ENCODE assay signal across 21 cellular contexts in the genomic region with DNA sequence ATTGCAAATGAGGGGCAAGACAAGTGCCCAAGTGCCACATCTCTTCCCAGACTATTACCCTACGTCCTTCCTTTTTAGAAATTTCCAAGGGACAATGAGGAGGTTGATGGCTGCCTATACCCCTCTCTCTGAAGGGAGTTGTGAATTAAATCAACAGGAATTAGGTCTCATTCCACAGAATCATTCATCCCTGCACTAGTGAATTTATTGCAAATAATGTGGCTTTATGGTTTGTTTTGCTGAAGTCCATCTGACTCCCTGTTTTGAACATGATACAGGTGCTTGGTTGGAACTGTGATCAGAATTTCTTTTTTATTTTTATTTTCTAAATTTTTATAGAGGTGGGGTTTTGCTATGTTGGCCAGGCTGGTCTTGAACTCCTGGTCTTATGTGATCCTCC. TPM values are rescaled to one million over a fixed set of nuclear protein-coding genes. Genes with fewer than 3 reads are reported as not detected.
A peak's percentile ranks its signal among the peaks of the same experiment; 100 is the strongest.
DNase-seq lines count a peak whose midpoint lies in the region; ATAC-seq and TF ChIP-seq lines count a peak whose summit lies in the region.
"Had no signal": no experiment of that assay in that cellular context is flagged by ENCODE, and none has a peak within 500 bp of the region (broad histone marks: within the 10 kb centered on the region; RNA-seq: fewer than 3 reads in every experiment).

No MANE protein-coding gene starts in this region.

- H3K36me3 Mint-ChIP-seq in osteocyte (ENCODE audit: unreplicated experiment) (no peaks in the 10 kb centered on the region), WTC11 (no peaks in the 10 kb centered on the region)
- H3K36me3 Mint-ChIP-seq: activated naive CD8-positive, alpha-beta T cell treated with anti-CD3 and anti-CD28 coated beads, Interleukin-2, amount 10 ng/mL, durations not matched to agents 7 days and 5 days had no signal

- no peak for TF ChIP-seq POLR2A in GM18505 (IDR thresholded peaks at IDR 0.05; ENCODE audit: borderline replicate concordance, extremely low read depth, insufficient read depth, insufficient read length)

- H3K4me1 Mint-ChIP-seq in osteocyte (ENCODE audit: unreplicated experiment) (peaks cover 31% of the 10 kb centered on the region), WTC11 (peaks cover 16% of the 10 kb centered on the region)

- H3K9me3 ChIP-seq in right cardiac atrium (ENCODE audit: control insufficient read depth, low read length) = no peaks in the 10 kb centered on the region
- H3K9me3 ChIP-seq in effector memory CD4-positive, alpha-beta T cell (ENCODE audit: control insufficient read depth, low read length) = no peaks in the 10 kb centered on the region
- H3K9me3 ChIP-seq: BLaER1, HAP-1 had no signal

- peak overlapping the region; percentile 38 for H3K27ac Mint-ChIP-seq in osteocyte (ENCODE audit: unreplicated experiment)
- H3K27ac Mint-ChIP-seq in WTC11 = no peak overlapping the region
- H3K27ac Mint-ChIP-seq: activated naive CD8-positive, alpha-beta T cell treated with anti-CD3 and anti-CD28 coated beads, Interleukin-2, amount 10 ng/mL, durations not matched to agents 7 days and 5 days had no signal

- H3K4me3 ChIP-seq in right cardiac atrium (ENCODE audit: low read length) = no peak overlapping the region
- no peak overlapping the region for H3K4me3 ChIP-seq in effector memory CD4-positive, alpha-beta T cell (ENCODE audit: insufficient read depth, low read depth, low read length, poor library complexity, severe bottlenecking)
- H3K4me3 ChIP-seq: BLaER1, HAP-1 had no signal

- no peaks in the 10 kb centered on the region for H3K36me3 ChIP-seq in effector memory CD4-positive, alpha-beta T cell (ENCODE audit: control insufficient read depth, insufficient read depth, low read length)
- H3K36me3 ChIP-seq: BLaER1, HAP-1 had no signal

- H3K27me3 ChIP-seq in right cardiac atrium (ENCODE audit: control insufficient read depth, insufficient read depth) = no peaks in the 10 kb centered on the region
- no peaks in the 10 kb centered on the region for H3K27me3 ChIP-seq in effector memory CD4-positive, alpha-beta T cell (replicated peaks; ENCODE audit: control insufficient read depth, insufficient read depth, low read length, poor library complexity, severe bottlenecking)
- H3K27me3 ChIP-seq: BLaER1 had no signal

- H3K4me3 Mint-ChIP-seq in osteocyte (ENCODE audit: unreplicated experiment) = no peak overlapping the region
- H3K4me3 Mint-ChIP-seq in WTC11 = no peak overlapping the region
- H3K4me3 Mint-ChIP-seq: activated naive CD8-positive, alpha-beta T cell treated with anti-CD3 and anti-CD28 coated beads, Interleukin-2, amount 10 ng/mL, durations not matched to agents 7 days and 5 days; stimulated activated naive CD8-positive, alpha-beta T cell treated with anti-CD3 and anti-CD28 coated beads, Interleukin-15, Interleukin-2, amounts not matched to agents 100 ng/mL and 50 ng/mL, for 24 hours had no signal

- H3K9me3 Mint-ChIP-seq in osteocyte (ENCODE audit: unreplicated experiment) (no peaks in the 10 kb centered on the region), WTC11 (no peaks in the 10 kb centered on the region)
- H3K9me3 Mint-ChIP-seq: activated naive CD8-positive, alpha-beta T cell treated with anti-CD3 and anti-CD28 coated beads, Interleukin-2, amount 10 ng/mL, durations not matched to agents 7 days and 5 days; stimulated activated naive CD8-positive, alpha-beta T cell treated with anti-CD3 and anti-CD28 coated beads, Interleukin-15, Interleukin-2, amounts not matched to agents 100 ng/mL and 50 ng/mL, for 24 hours had no signal

- ATAC-seq in right cardiac atrium (no peak), left cardiac atrium (no peak), GM18505 (IDR thresholded peaks at IDR 0.05; ENCODE audit: unreplicated experiment) (no peak), HG03439 (IDR thresholded peaks at IDR 0.05; ENCODE audit: unreplicated experiment) (no peak), WTC11 (no peak), HG03342 (IDR thresholded peaks at IDR 0.05; ENCODE audit: unreplicated experiment) (no peak)

- intact Hi-C loops in right cardiac atrium (cut with DNase I) (no loop called here), left cardiac atrium (cut with DNase I) (no loop called here)

- POLR2A ChIA-PET in WTC11 (lab: Charles Lee) = interaction anchor here (1.4 kb wide), 1 partner anchor 25 kb away, joined by 3 read pairs; no protein-coding TSS in a partner anchor

- WGBS in right cardiac atrium = 98% methylated on average over 1 of the region's 1 CpG

- no peak for TF ChIP-seq CTCF in osteocyte (IDR thresholded peaks at IDR 0.05)
- no peak for TF ChIP-seq CTCF in WTC11 (IDR thresholded peaks at IDR 0.05)

- CTCF ChIA-PET in WTC11 (lab: Charles Lee) = interaction anchor here (2.3 kb wide), 1 partner anchor 25 kb away, joined by 10 read pairs; no protein-coding TSS in a partner anchor

- H3K4me1 ChIP-seq in right cardiac atrium (ENCODE audit: control insufficient read depth, insufficient read depth, low read length) = peaks cover 3% of the 10 kb centered on the region
- peaks cover 17% of the 10 kb centered on the region for H3K4me1 ChIP-seq in effector memory CD4-positive, alpha-beta T cell (ENCODE audit: control insufficient read depth, insufficient read depth, low read length, poor library complexity, severe bottlenecking)

- peak overlapping the region; percentile 84 for H3K27ac ChIP-seq in right cardiac atrium (ENCODE audit: low read length)
- peak overlapping the region; percentile 87 for H3K27ac ChIP-seq in effector memory CD4-positive, alpha-beta T cell (ENCODE audit: insufficient read depth, low read length, poor library complexity, severe bottlenecking)
- H3K27ac ChIP-seq: BLaER1 had no signal

- H3K27me3 Mint-ChIP-seq in osteocyte (ENCODE audit: unreplicated experiment) (no peaks in the 10 kb centered on the region), WTC11 (ENCODE audit: low read depth) (no peaks in the 10 kb centered on the region)
- H3K27me3 Mint-ChIP-seq: progenitor cell of endocrine pancreas; stimulated activated naive CD8-positive, alpha-beta T cell treated with anti-CD3 and anti-CD28 coated beads, Interleukin-15, Interleukin-2, amounts not matched to agents 100 ng/mL and 50 ng/mL, for 24 hours had no signal

- no peak for DNase-seq in right cardiac atrium
- no peak for DNase-seq in left cardiac atrium
- no peak for DNase-seq in effector memory CD4-positive, alpha-beta T cell
- DNase-seq in osteocyte (ENCODE audit: extremely low spot score, unreplicated experiment) = no peak
- no peak for DNase-seq in WTC11 (ENCODE audit: low spot score)
- DNase-seq: activated CD4-positive, alpha-beta T cell treated with anti-CD3 and anti-CD28 coated beads for 4 hours; activated gamma-delta T cell; activated naive CD8-positive, alpha-beta T cell treated with anti-CD3 and anti-CD28 coated beads, Interleukin-2, amount 10 ng/mL, durations not matched to agents 7 days and 5 days; activated T-cell treated with anti-CD3 and anti-CD28 coated beads, Interleukin-2, amount 50 U/mL, for 1 hour; caudate nucleus; dermis blood vessel endothelial cell; head of caudate nucleus; NCI-H1436; NCI-H774 had no signal

TF ChIP-seq in WTC11, 78 proteins besides CTCF, POLR2A, EP300 and RAD21:
- no peak for TF ChIP-seq ETV6 (CRISPR knock-in tag; IDR thresholded peaks at IDR 0.05)
- no peak for TF ChIP-seq IRF2 (CRISPR knock-in tag; IDR thresholded peaks at IDR 0.05; ENCODE audit: borderline replicate concordance, low read depth)
- TF ChIP-seq CREM (CRISPR knock-in tag; IDR thresholded peaks at IDR 0.05) = no peak
- TF ChIP-seq EMX1 (CRISPR knock-in tag; IDR thresholded peaks at IDR 0.05) = no peak
- TF ChIP-seq, protein P1, sequence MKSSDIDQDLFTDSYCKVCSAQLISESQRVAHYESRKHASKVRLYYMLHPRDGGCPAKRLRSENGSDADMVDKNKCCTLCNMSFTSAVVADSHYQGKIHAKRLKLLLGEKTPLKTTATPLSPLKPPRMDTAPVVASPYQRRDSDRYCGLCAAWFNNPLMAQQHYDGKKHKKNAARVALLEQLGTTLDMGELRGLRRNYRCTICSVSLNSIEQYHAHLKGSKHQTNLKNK (CRISPR knock-in tag; IDR thresholded peaks at IDR 0.05) = no peak
- TF ChIP-seq ZNF425 (CRISPR knock-in tag; conservative IDR thresholded peaks at IDR 0.05) = no peak

RNA-seq across cellular contexts. Expression of gene THEM4, which starts 34.3 kb away (rescaled TPM):
- total RNA-seq in right cardiac atrium = 10 to 100 TPM; 18.8 to 19.5 (median 19.0) TPM
- 27.2 TPM for polyA plus RNA-seq in right cardiac atrium
- total RNA-seq in left cardiac atrium = 10 to 100 TPM; 14.7 to 17.6 TPM
- 11.8 and 12.3 TPM in 2 replicates for total RNA-seq in osteocyte
- 8.0 to 10.9 TPM (median 8.8 TPM) in 3 replicates for total RNA-seq in WTC11 (2021)

RNA-seq across cellular contexts. Expression of gene S100A10, which starts 50.1 kb away (rescaled TPM):
- total RNA-seq in right cardiac atrium = 100 to 1,000 TPM; 108 to 245 (median 200) TPM
- polyA plus RNA-seq in right cardiac atrium = 223 TPM
- total RNA-seq in left cardiac atrium = 100 to 1,000 TPM; 313 to 335 TPM
- 227 and 234 TPM in 2 replicates for total RNA-seq in osteocyte
- 150 to 161 TPM (median 159 TPM) in 3 replicates for total RNA-seq in WTC11 (2021)
